1 cellular context compared by ENCODE assay signal in the genomic region with DNA sequence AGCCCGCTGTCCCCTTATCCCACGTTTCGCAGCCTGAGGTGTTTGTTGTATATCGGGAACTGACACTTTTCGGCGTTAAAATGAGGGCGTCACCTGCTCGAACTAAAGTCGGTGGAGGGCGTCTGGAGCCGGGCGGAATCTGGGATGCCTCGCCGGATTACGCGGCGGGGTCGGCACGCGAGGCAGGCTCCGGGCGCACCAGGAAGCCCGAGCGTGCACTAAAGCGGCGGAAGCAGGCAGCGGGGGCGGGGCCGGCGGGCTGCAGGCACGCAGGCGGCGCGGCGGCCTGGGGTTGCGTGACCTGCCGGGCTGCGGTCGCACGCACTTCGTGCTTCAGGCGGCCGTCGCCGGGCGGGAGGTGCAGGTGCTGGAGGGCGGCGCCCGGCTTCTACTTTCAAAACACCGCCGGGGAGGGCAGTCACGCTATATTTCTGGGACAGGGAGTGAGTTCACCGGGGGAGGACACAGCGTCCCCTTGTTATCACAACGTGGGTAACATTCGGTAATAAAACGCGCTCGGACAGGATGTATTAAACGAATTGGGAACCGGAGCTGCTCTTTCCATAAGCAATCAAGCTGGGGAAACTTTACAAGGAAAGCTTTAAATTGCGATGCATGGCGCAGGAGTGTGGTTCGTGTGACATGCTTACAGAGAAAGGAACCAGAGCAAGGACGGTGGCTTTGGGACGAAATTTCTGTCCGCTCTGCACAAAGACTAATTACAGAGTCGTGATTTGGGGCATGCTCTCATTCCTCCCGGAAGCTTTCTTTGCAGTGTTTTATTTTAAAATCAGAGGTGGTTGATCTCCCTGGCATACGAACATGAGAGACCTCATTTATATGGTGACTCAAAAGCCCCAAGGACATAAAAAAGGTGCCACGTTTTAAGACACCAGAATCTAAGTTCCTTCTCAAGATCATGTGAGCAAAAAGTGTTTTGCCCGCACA.
A peak's percentile ranks its signal among the peaks of the same experiment; 100 is the strongest.
TF ChIP-seq lines count a peak whose summit lies in the region.

No MANE protein-coding gene starts in this region.

TF ChIP-seq in WTC11, 78 proteins besides CTCF, POLR2A, EP300 and RAD21 (continued from another document):
- TF ChIP-seq, protein P1, sequence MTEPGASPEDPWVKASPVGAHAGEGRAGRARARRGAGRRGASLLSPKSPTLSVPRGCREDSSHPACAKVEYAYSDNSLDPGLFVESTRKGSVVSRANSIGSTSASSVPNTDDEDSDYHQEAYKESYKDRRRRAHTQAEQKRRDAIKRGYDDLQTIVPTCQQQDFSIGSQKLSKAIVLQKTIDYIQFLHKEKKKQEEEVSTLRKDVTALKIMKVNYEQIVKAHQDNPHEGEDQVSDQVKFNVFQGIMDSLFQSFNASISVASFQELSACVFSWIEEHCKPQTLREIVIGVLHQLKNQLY (CRISPR knock-in tag; IDR thresholded peaks at IDR 0.05), result peak; percentile 28; the same call in 1 of the 2 replicates
- TF ChIP-seq TEAD4 (CRISPR knock-in tag; IDR thresholded peaks at IDR 0.05), result 0 out of 2 replicates have a peak, but pooled peaks have one; percentile 4
- TF ChIP-seq, protein P2, sequence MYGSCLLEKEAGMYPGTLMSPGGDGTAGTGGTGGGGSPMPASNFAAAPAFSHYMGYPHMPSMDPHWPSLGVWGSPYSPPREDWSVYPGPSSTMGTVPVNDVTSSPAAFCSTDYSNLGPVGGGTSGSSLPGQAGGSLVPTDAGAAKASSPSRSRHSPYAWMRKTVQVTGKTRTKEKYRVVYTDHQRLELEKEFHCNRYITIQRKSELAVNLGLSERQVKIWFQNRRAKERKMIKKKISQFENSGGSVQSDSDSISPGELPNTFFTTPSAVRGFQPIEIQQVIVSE (CRISPR knock-in tag; IDR thresholded peaks at IDR 0.05; ENCODE audit: borderline replicate concordance), result no peak
- peak; percentile 92; the same call in 1 of the 2 replicates for TF ChIP-seq TP53 (CRISPR knock-in tag; IDR thresholded peaks at IDR 0.05)
- TF ChIP-seq, protein P3, sequence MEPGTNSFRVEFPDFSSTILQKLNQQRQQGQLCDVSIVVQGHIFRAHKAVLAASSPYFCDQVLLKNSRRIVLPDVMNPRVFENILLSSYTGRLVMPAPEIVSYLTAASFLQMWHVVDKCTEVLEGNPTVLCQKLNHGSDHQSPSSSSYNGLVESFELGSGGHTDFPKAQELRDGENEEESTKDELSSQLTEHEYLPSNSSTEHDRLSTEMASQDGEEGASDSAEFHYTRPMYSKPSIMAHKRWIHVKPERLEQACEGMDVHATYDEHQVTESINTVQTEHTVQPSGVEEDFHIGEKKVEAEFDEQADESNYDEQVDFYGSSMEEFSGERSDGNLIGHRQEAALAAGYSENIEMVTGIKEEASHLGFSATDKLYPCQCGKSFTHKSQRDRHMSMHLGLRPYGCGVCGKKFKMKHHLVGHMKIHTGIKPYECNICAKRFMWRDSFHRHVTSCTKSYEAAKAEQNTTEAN (CRISPR knock-in tag; IDR thresholded peaks at IDR 0.05), result peak; percentile 89
- TF ChIP-seq, protein P4, sequence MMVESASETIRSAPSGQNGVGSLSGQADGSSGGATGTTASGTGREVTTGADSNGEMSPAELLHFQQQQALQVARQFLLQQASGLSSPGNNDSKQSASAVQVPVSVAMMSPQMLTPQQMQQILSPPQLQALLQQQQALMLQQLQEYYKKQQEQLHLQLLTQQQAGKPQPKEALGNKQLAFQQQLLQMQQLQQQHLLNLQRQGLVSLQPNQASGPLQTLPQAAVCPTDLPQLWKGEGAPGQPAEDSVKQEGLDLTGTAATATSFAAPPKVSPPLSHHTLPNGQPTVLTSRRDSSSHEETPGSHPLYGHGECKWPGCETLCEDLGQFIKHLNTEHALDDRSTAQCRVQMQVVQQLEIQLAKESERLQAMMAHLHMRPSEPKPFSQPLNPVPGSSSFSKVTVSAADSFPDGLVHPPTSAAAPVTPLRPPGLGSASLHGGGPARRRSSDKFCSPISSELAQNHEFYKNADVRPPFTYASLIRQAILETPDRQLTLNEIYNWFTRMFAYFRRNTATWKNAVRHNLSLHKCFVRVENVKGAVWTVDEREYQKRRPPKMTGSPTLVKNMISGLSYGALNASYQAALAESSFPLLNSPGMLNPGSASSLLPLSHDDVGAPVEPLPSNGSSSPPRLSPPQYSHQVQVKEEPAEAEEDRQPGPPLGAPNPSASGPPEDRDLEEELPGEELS (CRISPR knock-in tag; IDR thresholded peaks at IDR 0.05), result peak; percentile 97
- TF ChIP-seq ESRRA (CRISPR knock-in tag; IDR thresholded peaks at IDR 0.05; ENCODE audit: borderline replicate concordance), result peak; percentile 88; the same call in 1 of the 2 replicates
- TF ChIP-seq FOXJ3 (CRISPR knock-in tag; IDR thresholded peaks at IDR 0.05; ENCODE audit: borderline replicate concordance), result no peak
- TF ChIP-seq, protein P5, sequence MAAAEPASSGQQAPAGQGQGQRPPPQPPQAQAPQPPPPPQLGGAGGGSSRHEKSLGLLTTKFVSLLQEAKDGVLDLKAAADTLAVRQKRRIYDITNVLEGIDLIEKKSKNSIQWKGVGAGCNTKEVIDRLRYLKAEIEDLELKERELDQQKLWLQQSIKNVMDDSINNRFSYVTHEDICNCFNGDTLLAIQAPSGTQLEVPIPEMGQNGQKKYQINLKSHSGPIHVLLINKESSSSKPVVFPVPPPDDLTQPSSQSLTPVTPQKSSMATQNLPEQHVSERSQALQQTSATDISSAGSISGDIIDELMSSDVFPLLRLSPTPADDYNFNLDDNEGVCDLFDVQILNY (CRISPR knock-in tag; IDR thresholded peaks at IDR 0.05), result peak; percentile 92
- TF ChIP-seq SP1 (CRISPR knock-in tag; conservative IDR thresholded peaks at IDR 0.05), result peak; percentile 55; the same call in 1 of the 2 replicates
- TF ChIP-seq, protein P6, sequence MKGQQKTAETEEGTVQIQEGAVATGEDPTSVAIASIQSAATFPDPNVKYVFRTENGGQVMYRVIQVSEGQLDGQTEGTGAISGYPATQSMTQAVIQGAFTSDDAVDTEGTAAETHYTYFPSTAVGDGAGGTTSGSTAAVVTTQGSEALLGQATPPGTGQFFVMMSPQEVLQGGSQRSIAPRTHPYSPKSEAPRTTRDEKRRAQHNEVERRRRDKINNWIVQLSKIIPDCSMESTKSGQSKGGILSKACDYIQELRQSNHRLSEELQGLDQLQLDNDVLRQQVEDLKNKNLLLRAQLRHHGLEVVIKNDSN (CRISPR knock-in tag; IDR thresholded peaks at IDR 0.05), result no peak; the same call in 1 of the 2 replicates
- 0 out of 2 replicates have a peak, but pooled peaks have one; percentile 75 for TF ChIP-seq ZNF219 (CRISPR knock-in tag; IDR thresholded peaks at IDR 0.05; ENCODE audit: borderline replicate concordance)
- TF ChIP-seq ZNF232 (CRISPR knock-in tag; IDR thresholded peaks at IDR 0.05), result peak; percentile 50; the same call in 1 of the 2 replicates
- TF ChIP-seq ATF1 (CRISPR knock-in tag; IDR thresholded peaks at IDR 0.05), result no peak; the same call in 1 of the 2 replicates
- TF ChIP-seq ELF4 (CRISPR knock-in tag; IDR thresholded peaks at IDR 0.05; ENCODE audit: low read depth), result no peak
- TF ChIP-seq CREB1 (CRISPR knock-in tag; IDR thresholded peaks at IDR 0.05), result 0 out of 2 replicates have a peak, but pooled peaks have one; percentile 73
- TF ChIP-seq, protein P7, sequence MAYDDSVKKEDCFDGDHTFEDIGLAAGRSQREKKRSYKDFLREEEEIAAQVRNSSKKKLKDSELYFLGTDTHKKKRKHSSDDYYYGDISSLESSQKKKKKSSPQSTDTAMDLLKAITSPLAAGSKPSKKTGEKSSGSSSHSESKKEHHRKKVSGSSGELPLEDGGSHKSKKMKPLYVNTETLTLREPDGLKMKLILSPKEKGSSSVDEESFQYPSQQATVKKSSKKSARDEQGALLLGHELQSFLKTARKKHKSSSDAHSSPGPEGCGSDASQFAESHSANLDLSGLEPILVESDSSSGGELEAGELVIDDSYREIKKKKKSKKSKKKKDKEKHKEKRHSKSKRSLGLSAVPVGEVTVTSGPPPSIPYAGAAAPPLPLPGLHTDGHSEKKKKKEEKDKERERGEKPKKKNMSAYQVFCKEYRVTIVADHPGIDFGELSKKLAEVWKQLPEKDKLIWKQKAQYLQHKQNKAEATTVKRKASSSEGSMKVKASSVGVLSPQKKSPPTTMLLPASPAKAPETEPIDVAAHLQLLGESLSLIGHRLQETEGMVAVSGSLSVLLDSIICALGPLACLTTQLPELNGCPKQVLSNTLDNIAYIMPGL (CRISPR knock-in tag; IDR thresholded peaks at IDR 0.05), result peak; percentile 56; the same call in 1 of the 2 replicates
- TF ChIP-seq ZNF416 (CRISPR knock-in tag; IDR thresholded peaks at IDR 0.05), result no peak
- TF ChIP-seq SOX15 (CRISPR knock-in tag; IDR thresholded peaks at IDR 0.05), result no peak
- TF ChIP-seq ZNF138 (CRISPR knock-in tag; conservative IDR thresholded peaks at IDR 0.05), result peak; percentile 69; the same call in 1 of the 2 replicates
- TF ChIP-seq JAZF1 (CRISPR knock-in tag; IDR thresholded peaks at IDR 0.05), result no peak
- peak; percentile 91; the same call in 1 of the 2 replicates for TF ChIP-seq JUN (CRISPR knock-in tag; IDR thresholded peaks at IDR 0.05)
- TF ChIP-seq, protein P8, sequence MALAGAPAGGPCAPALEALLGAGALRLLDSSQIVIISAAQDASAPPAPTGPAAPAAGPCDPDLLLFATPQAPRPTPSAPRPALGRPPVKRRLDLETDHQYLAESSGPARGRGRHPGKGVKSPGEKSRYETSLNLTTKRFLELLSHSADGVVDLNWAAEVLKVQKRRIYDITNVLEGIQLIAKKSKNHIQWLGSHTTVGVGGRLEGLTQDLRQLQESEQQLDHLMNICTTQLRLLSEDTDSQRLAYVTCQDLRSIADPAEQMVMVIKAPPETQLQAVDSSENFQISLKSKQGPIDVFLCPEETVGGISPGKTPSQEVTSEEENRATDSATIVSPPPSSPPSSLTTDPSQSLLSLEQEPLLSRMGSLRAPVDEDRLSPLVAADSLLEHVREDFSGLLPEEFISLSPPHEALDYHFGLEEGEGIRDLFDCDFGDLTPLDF (CRISPR knock-in tag; IDR thresholded peaks at IDR 0.05), result peak; percentile 65; the same call in 1 of the 2 replicates
- TF ChIP-seq, protein P9, sequence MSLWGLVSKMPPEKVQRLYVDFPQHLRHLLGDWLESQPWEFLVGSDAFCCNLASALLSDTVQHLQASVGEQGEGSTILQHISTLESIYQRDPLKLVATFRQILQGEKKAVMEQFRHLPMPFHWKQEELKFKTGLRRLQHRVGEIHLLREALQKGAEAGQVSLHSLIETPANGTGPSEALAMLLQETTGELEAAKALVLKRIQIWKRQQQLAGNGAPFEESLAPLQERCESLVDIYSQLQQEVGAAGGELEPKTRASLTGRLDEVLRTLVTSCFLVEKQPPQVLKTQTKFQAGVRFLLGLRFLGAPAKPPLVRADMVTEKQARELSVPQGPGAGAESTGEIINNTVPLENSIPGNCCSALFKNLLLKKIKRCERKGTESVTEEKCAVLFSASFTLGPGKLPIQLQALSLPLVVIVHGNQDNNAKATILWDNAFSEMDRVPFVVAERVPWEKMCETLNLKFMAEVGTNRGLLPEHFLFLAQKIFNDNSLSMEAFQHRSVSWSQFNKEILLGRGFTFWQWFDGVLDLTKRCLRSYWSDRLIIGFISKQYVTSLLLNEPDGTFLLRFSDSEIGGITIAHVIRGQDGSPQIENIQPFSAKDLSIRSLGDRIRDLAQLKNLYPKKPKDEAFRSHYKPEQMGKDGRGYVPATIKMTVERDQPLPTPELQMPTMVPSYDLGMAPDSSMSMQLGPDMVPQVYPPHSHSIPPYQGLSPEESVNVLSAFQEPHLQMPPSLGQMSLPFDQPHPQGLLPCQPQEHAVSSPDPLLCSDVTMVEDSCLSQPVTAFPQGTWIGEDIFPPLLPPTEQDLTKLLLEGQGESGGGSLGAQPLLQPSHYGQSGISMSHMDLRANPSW (CRISPR knock-in tag; conservative IDR thresholded peaks at IDR 0.05; ENCODE audit: low read depth), result 0 out of 2 replicates have a peak, but pooled peaks have one; percentile 68
- peak; percentile 95 for TF ChIP-seq KAT7 (CRISPR knock-in tag; IDR thresholded peaks at IDR 0.05; ENCODE audit: borderline replicate concordance)
- TF ChIP-seq RORB (CRISPR knock-in tag; IDR thresholded peaks at IDR 0.05), result no peak
- TF ChIP-seq, protein P10, sequence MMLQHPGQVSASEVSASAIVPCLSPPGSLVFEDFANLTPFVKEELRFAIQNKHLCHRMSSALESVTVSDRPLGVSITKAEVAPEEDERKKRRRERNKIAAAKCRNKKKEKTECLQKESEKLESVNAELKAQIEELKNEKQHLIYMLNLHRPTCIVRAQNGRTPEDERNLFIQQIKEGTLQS (CRISPR knock-in tag; conservative IDR thresholded peaks at IDR 0.05), result no peak
- peak; percentile 78 for TF ChIP-seq TEAD1 (CRISPR knock-in tag; IDR thresholded peaks at IDR 0.05)
- peak; percentile 25; the same call in 1 of the 2 replicates for TF ChIP-seq ZNF263 (CRISPR knock-in tag; IDR thresholded peaks at IDR 0.05; ENCODE audit: low read depth)
- TF ChIP-seq, protein P11, sequence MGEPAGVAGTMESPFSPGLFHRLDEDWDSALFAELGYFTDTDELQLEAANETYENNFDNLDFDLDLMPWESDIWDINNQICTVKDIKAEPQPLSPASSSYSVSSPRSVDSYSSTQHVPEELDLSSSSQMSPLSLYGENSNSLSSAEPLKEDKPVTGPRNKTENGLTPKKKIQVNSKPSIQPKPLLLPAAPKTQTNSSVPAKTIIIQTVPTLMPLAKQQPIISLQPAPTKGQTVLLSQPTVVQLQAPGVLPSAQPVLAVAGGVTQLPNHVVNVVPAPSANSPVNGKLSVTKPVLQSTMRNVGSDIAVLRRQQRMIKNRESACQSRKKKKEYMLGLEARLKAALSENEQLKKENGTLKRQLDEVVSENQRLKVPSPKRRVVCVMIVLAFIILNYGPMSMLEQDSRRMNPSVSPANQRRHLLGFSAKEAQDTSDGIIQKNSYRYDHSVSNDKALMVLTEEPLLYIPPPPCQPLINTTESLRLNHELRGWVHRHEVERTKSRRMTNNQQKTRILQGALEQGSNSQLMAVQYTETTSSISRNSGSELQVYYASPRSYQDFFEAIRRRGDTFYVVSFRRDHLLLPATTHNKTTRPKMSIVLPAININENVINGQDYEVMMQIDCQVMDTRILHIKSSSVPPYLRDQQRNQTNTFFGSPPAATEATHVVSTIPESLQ (CRISPR knock-in tag; IDR thresholded peaks at IDR 0.05), result no peak
- TF ChIP-seq, protein P12, sequence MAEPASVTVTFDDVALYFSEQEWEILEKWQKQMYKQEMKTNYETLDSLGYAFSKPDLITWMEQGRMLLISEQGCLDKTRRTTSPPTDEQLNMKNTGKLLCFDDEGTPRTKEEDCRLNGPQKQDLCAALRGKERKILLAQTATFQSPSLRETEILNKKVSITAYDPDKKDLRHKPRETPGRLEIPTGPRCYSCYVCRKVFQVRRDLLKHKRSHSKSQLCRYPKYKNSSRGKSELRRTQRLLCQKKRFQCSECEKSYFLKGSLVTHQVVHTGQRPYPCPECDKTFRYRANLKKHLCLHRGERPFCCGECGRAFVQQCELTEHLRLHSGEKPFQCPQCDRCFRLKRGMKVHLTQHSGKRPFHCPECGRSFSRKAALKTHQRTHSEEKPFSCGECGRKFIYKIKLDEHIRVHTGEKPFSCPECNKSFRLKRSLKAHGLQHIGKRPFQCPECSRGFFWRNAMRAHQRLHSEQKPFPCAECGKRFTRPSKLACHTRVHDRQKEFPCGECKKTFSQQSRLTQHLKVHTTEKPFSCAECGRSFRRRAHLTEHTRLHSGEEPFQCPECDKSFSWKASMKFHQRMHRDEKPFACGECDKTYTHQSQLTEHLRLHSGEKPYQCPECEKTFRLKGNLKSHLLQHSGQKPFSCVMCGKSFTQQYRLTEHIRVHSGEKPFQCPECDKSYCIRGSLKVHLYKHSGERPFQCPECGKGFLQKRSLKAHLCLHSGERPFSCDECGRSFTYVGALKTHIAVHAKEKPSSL (CRISPR knock-in tag; conservative IDR thresholded peaks at IDR 0.05), result no peak
- no peak; the same call in 1 of the 2 replicates for TF ChIP-seq NFATC4 (CRISPR knock-in tag; IDR thresholded peaks at IDR 0.05)
